In the genomic region with DNA sequence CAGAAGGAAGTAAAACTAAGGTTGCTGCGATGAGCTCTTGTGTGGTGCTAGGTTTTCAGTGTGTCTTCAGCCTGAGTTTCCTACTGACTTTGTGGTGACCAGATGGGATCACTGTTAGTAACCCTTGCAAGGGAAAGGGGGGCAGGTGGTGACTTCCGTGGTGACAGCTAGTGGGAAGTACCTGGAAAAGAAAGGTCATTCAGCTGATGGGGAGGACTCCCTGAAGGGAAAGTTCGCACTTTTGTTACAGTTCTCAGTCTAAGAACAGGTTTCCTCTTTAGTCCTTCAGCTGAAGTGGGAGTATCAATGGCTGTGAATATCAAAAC, we compare ENCODE assay signal across 9 cellular contexts. TPM values are rescaled to one million over a fixed set of nuclear protein-coding genes. Genes with fewer than 3 reads are reported as not detected.
DNase-seq lines count a peak whose midpoint lies in the region; ATAC-seq lines count a peak whose summit lies in the region.
"Had no signal": no experiment of that assay in that cellular context is flagged by ENCODE, and none has a peak within 500 bp of the region (broad histone marks: within the 10 kb centered on the region; RNA-seq: fewer than 3 reads in every experiment).

No MANE protein-coding gene starts in this region.

- peak overlapping the region; percentile 53 to 80 for H3K27ac Mint-ChIP-seq in T-cell
- H3K27ac Mint-ChIP-seq in stimulated activated naive CD8-positive, alpha-beta T cell treated with anti-CD3 and anti-CD28 coated beads, Interleukin-15, amount 100 ng/mL, for 72 hours = peak overlapping the region; percentile 67 to 95

- H3K4me3 Mint-ChIP-seq in T-cell = peak overlapping the region; percentile 85 to 93 (median 91)
- peak overlapping the region; percentile 93 to 94 for H3K4me3 Mint-ChIP-seq in stimulated activated naive CD8-positive, alpha-beta T cell treated with anti-CD3 and anti-CD28 coated beads, Interleukin-15, amount 100 ng/mL, for 72 hours

- H3K4me3 ChIP-seq in duodenal mucosa (ENCODE audit: low read depth in 1 of 2, low read length in 2 of 2) = peak overlapping the region; percentile 60 to 94

- no peaks in the 10 kb centered on the region for H3K27me3 Mint-ChIP-seq in T-cell
- H3K27me3 Mint-ChIP-seq in stimulated activated naive CD8-positive, alpha-beta T cell treated with anti-CD3 and anti-CD28 coated beads, Interleukin-15, amount 100 ng/mL, for 72 hours = no peaks in the 10 kb centered on the region

- peaks cover 16 to 30% of the 10 kb centered on the region in 2 donors for H3K4me1 ChIP-seq in duodenal mucosa (ENCODE audit: control insufficient read depth in 1 of 2, insufficient read depth in 2 of 2, low read length in 2 of 2)

- peaks cover 36 to 39% (median 37%) of the 10 kb centered on the region in 3 donors for H3K4me1 Mint-ChIP-seq in T-cell
- peaks cover 38% of the 10 kb centered on the region for H3K4me1 Mint-ChIP-seq in stimulated activated naive CD8-positive, alpha-beta T cell treated with anti-CD3 and anti-CD28 coated beads, Interleukin-15, amount 100 ng/mL, for 72 hours

- CTCF ChIA-PET in T-cell (lab: Charles Lee) = no interaction called here

- H3K9me3 ChIP-seq in duodenal mucosa (ENCODE audit: control insufficient read depth in 1 of 2, low read length in 2 of 2) = no peaks in the 10 kb centered on the region

- no peaks in the 10 kb centered on the region for H3K9me3 Mint-ChIP-seq in T-cell
- no peaks in the 10 kb centered on the region for H3K9me3 Mint-ChIP-seq in stimulated activated naive CD8-positive, alpha-beta T cell treated with anti-CD3 and anti-CD28 coated beads, Interleukin-15, amount 100 ng/mL, for 72 hours

- peaks cover 4% of the 10 kb centered on the region for H3K36me3 Mint-ChIP-seq in T-cell

- POLR2A ChIA-PET in T-cell (lab: Charles Lee) = interaction anchor here in 1 of 2 donors (0.5 kb wide), 1 partner anchor 813 kb away, joined by 6 read pairs; no protein-coding TSS in a partner anchor

- H3K36me3 ChIP-seq in duodenal mucosa (ENCODE audit: control insufficient read depth in 1 of 2, insufficient read depth in 2 of 2, low read length in 2 of 2) = no peaks in the 10 kb centered on the region

- H3K27me3 ChIP-seq in duodenal mucosa (ENCODE audit: control insufficient read depth in 1 of 2, insufficient read depth in 2 of 2, low read length in 2 of 2) = no peaks in the 10 kb centered on the region

- no peak overlapping the region for H3K27ac ChIP-seq in duodenal mucosa (ENCODE audit: low read depth, low read length)

- H3K9ac ChIP-seq in duodenal mucosa (ENCODE audit: low read depth in 1 of 2, low read length in 2 of 2) = peak overlapping the region; percentile 84 to 94

- ATAC-seq in T-cell (replicated peaks in 1 of 4) = no peak
- peak; percentile 32 for ATAC-seq in stimulated activated naive CD8-positive, alpha-beta T cell treated with anti-CD3 and anti-CD28 coated beads, Interleukin-15, amount 100 ng/mL, for 72 hours

- peak; percentile 52 for DNase-seq in activated T-cell treated with anti-CD3 and anti-CD28 coated beads for 48 hours (ENCODE audit: low read depth)
- DNase-seq in activated T-cell treated with anti-CD3 and anti-CD28 coated beads for 4 hours = no peak
- DNase-seq in T-cell = no peak
- DNase-seq in stimulated activated naive CD8-positive, alpha-beta T cell treated with anti-CD3 and anti-CD28 coated beads, Interleukin-15, amount 100 ng/mL, for 72 hours = peak in 1 of 2 donors; percentile 56
- DNase-seq in retina = no peak
- no peak for DNase-seq in dermis blood vessel endothelial cell
- DNase-seq in DMS114 treated with DMSO at 0.1 percent for 48 hours (lab: John Stamatoyannopoulos, UW; ENCODE audit: unreplicated experiment) = no peak
- DNase-seq: kidney glomerular epithelial cell had no signal

RNA-seq across cellular contexts. Expression of a gene that starts 2.1 kb away (rescaled TPM):
- total RNA-seq in T-cell (10 to 100 TPM; 34.9 to 47.2 (median 46.3) TPM), dermis blood vessel endothelial cell (34.7 and 47.1 TPM in 2 replicates)

RNA-seq across cellular contexts. Expression of a gene that starts 43.4 kb away (rescaled TPM):
- 10 to 100 TPM in 1 of 5 donors, 1 to 10 TPM in 4; 5.3 to 11.9 (median 6.6) TPM for total RNA-seq in T-cell
- 6.5 and 8.0 TPM in 2 replicates for total RNA-seq in dermis blood vessel endothelial cell

RNA-seq across cellular contexts. Expression of a gene that starts 47.8 kb away (rescaled TPM):
- under 1 TPM; 0.08 to 0.32 (median 0.19) TPM for total RNA-seq in T-cell
- under 0.01 TPM in 1 of 2 replicates, not detected in the other for total RNA-seq in dermis blood vessel endothelial cell
